In genomic region chr6:57210060-57210459, GRCh38 we compare ENCODE assay signal across 1 cellular context.
TF ChIP-seq lines count a peak whose summit lies in the region.

No MANE protein-coding gene starts in this region.

TF ChIP-seq in K562, 482 proteins besides CTCF, POLR2A, EP300 and RAD21 (continued from another document):
- TF ChIP-seq MAFG (tag; conservative IDR thresholded peaks at IDR 0.05) (peak; percentile 70), SIRT6 (IDR thresholded peaks at IDR 0.05; ENCODE audit: low read depth, low read length) (no peak), ZNF347 (CRISPR knock-in tag; IDR thresholded peaks at IDR 0.05; ENCODE audit: low read depth) (no peak), SIN3A (IDR thresholded peaks at IDR 0.05; ENCODE audit: borderline replicate concordance in 2 of 2, control insufficient read depth in 1 of 2, low read depth in 2 of 2, low read length in 2 of 2) (no peak), MAFF (IDR thresholded peaks at IDR 0.05; ENCODE audit: low read length) (peak; percentile 28; the same call in 1 of the 2 replicates), MXD1 (CRISPR knock-in tag; IDR thresholded peaks at IDR 0.05; ENCODE audit: borderline replicate concordance, poor library complexity, severe bottlenecking) (no peak), EP400 (IDR thresholded peaks at IDR 0.05) (no peak), SMARCA4 (IDR thresholded peaks at IDR 0.05) (0 out of 2 replicates have a peak, but pooled peaks have one; percentile 13), PKNOX1 (IDR thresholded peaks at IDR 0.05) (no peak), POLR2H (tag; IDR thresholded peaks at IDR 0.05; ENCODE audit: low read depth) (no peak), ASH1L (IDR thresholded peaks at IDR 0.05; ENCODE audit: borderline replicate concordance, low read depth, partially characterized antibody) (no peak), MAFK (IDR thresholded peaks at IDR 0.05; ENCODE audit: low read length) (peak; percentile 15; the same call in 1 of the 2 replicates), TCF7L2 (IDR thresholded peaks at IDR 0.05; ENCODE audit: low read depth, low read length) (no peak), CBX1 (IDR thresholded peaks at IDR 0.05; ENCODE audit: low read depth) (no peak), PHB (CRISPR knock-in tag; IDR thresholded peaks at IDR 0.05) (no peak), NR1H2 (CRISPR knock-in tag; IDR thresholded peaks at IDR 0.05) (no peak), NCOA4 (IDR thresholded peaks at IDR 0.05; ENCODE audit: partially characterized antibody) (no peak), KLF1 (tag; IDR thresholded peaks at IDR 0.05) (no peak), IFI16 (CRISPR knock-in tag; IDR thresholded peaks at IDR 0.05) (no peak), HNRNPH1 (optimal IDR thresholded peaks at IDR 0.05; ENCODE audit: low read depth, low read length) (no peak), ZNF316 (IDR thresholded peaks at IDR 0.05) (peak; percentile 74), CCAR2 (IDR thresholded peaks at IDR 0.05; ENCODE audit: low read depth, low read length) (no peak), FOSL1 (tag; conservative IDR thresholded peaks at IDR 0.05) (no peak), TCF7 (IDR thresholded peaks at IDR 0.05; ENCODE audit: borderline replicate concordance) (no peak), LEF1 (IDR thresholded peaks at IDR 0.05) (no peak), BRCA1 (IDR thresholded peaks at IDR 0.05) (no peak), BRCA1 (CRISPR knock-in tag; IDR thresholded peaks at IDR 0.05) (no peak), ELF4 (CRISPR knock-in tag; IDR thresholded peaks at IDR 0.05) (no peak), C11orf30 (IDR thresholded peaks at IDR 0.05; ENCODE audit: low read depth) (peak; percentile 58; the same call in 1 of the 2 replicates), ZBTB7A (IDR thresholded peaks at IDR 0.05; ENCODE audit: borderline replicate concordance, control insufficient read depth, low read depth, low read length) (no peak), NFE2L1 (tag; IDR thresholded peaks at IDR 0.05; ENCODE audit: borderline replicate concordance, low read depth) (0 out of 2 replicates have a peak, but pooled peaks have one; percentile 28), ZNF511 (CRISPR knock-in tag; IDR thresholded peaks at IDR 0.05) (no peak)
